ENCODE assay signal across 1 cellular context in the genomic region with DNA sequence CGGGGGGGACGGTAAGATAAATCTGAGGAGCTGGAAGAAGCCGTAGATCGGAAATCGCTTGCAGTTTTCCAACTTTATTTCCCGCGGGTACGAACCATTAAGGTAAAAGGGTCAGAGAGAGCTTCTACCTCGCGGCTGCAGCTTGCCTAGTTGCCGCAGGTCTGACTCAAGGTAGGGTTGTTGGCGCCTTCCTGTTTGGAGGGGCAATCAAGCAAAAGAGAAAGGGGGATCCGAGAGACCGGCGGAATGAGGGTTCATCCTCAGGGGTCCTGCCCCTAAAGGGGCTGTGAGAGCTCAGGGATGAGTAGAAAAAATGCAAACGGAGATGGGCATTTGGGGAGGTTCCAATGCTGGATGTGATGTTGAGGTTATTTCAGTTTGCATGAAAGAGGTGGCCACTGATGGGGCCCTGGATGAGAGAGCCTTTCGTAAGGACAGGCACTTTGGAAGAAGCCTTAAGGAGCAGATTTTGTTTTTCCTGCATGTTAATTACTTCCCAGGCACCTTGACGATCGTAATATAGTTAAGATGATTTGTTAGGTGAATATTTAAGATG.
TF ChIP-seq lines count a peak whose summit lies in the region.

No MANE protein-coding gene starts in this region.

TF ChIP-seq in GM23338, 12 proteins besides CTCF, POLR2A, EP300 and RAD21 (continued from another document):
- TF ChIP-seq ZNF331 (CRISPR knock-in tag; IDR thresholded peaks at IDR 0.05; ENCODE audit: low read depth): no peak
- TF ChIP-seq, protein P1, sequence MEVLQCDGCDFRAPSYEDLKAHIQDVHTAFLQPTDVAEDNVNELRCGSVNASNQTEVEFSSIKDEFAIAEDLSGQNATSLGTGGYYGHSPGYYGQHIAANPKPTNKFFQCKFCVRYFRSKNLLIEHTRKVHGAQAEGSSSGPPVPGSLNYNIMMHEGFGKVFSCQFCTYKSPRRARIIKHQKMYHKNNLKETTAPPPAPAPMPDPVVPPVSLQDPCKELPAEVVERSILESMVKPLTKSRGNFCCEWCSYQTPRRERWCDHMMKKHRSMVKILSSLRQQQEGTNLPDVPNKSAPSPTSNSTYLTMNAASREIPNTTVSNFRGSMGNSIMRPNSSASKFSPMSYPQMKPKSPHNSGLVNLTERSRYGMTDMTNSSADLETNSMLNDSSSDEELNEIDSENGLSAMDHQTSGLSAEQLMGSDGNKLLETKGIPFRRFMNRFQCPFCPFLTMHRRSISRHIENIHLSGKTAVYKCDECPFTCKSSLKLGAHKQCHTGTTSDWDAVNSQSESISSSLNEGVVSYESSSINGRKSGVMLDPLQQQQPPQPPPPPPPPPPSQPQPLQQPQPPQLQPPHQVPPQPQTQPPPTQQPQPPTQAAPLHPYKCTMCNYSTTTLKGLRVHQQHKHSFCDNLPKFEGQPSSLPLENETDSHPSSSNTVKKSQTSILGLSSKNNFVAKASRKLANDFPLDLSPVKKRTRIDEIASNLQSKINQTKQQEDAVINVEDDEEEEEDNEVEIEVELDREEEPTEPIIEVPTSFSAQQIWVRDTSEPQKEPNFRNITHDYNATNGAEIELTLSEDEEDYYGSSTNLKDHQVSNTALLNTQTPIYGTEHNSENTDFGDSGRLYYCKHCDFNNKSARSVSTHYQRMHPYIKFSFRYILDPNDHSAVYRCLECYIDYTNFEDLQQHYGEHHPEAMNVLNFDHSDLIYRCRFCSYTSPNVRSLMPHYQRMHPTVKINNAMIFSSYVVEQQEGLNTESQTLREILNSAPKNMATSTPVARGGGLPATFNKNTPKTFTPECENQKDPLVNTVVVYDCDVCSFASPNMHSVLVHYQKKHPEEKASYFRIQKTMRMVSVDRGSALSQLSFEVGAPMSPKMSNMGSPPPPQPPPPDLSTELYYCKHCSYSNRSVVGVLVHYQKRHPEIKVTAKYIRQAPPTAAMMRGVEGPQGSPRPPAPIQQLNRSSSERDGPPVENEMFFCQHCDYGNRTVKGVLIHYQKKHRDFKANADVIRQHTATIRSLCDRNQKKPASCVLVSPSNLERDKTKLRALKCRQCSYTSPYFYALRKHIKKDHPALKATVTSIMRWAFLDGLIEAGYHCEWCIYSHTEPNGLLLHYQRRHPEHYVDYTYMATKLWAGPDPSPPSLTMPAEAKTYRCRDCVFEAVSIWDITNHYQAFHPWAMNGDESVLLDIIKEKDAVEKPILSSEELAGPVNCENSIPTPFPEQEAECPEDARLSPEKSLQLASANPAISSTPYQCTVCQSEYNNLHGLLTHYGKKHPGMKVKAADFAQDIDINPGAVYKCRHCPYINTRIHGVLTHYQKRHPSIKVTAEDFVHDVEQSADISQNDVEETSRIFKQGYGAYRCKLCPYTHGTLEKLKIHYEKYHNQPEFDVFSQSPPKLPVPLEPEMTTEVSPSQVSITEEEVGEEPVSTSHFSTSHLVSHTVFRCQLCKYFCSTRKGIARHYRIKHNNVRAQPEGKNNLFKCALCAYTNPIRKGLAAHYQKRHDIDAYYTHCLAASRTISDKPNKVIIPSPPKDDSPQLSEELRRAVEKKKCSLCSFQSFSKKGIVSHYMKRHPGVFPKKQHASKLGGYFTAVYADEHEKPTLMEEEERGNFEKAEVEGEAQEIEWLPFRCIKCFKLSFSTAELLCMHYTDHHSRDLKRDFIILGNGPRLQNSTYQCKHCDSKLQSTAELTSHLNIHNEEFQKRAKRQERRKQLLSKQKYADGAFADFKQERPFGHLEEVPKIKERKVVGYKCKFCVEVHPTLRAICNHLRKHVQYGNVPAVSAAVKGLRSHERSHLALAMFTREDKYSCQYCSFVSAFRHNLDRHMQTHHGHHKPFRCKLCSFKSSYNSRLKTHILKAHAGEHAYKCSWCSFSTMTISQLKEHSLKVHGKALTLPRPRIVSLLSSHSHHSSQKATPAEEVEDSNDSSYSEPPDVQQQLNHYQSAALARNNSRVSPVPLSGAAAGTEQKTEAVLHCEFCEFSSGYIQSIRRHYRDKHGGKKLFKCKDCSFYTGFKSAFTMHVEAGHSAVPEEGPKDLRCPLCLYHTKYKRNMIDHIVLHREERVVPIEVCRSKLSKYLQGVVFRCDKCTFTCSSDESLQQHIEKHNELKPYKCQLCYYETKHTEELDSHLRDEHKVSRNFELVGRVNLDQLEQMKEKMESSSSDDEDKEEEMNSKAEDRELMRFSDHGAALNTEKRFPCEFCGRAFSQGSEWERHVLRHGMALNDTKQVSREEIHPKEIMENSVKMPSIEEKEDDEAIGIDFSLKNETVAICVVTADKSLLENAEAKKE (CRISPR knock-in tag; IDR thresholded peaks at IDR 0.05): no peak
- TF ChIP-seq NANOG (IDR thresholded peaks at IDR 0.05; ENCODE audit: borderline replicate concordance): no peak
- TF ChIP-seq POLR2AphosphoS5 (IDR thresholded peaks at IDR 0.05; ENCODE audit: low read depth): no peak
